In the genomic region with DNA sequence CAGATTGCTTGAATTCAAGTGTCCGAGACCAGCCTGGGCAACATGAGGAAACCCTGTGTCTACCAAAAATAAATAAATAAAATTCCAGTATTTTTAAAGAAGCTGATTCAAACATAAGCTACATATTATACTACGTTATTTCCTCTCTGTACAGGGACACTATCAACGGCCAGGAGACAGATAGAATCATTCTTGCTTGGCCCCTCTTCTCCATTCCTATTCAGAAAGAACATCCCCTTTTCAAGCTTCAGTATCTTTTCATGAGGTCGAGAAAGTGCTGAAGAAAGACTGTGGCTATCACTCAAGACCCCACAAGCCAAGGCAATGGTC, we compare ENCODE assay signal across 1 cellular context.
TF ChIP-seq lines count a peak whose summit lies in the region.

No MANE protein-coding gene starts in this region.

TF ChIP-seq in GM12878, 131 proteins besides CTCF, POLR2A, EP300 and RAD21 (continued from another document):
- TF ChIP-seq, protein P1, sequence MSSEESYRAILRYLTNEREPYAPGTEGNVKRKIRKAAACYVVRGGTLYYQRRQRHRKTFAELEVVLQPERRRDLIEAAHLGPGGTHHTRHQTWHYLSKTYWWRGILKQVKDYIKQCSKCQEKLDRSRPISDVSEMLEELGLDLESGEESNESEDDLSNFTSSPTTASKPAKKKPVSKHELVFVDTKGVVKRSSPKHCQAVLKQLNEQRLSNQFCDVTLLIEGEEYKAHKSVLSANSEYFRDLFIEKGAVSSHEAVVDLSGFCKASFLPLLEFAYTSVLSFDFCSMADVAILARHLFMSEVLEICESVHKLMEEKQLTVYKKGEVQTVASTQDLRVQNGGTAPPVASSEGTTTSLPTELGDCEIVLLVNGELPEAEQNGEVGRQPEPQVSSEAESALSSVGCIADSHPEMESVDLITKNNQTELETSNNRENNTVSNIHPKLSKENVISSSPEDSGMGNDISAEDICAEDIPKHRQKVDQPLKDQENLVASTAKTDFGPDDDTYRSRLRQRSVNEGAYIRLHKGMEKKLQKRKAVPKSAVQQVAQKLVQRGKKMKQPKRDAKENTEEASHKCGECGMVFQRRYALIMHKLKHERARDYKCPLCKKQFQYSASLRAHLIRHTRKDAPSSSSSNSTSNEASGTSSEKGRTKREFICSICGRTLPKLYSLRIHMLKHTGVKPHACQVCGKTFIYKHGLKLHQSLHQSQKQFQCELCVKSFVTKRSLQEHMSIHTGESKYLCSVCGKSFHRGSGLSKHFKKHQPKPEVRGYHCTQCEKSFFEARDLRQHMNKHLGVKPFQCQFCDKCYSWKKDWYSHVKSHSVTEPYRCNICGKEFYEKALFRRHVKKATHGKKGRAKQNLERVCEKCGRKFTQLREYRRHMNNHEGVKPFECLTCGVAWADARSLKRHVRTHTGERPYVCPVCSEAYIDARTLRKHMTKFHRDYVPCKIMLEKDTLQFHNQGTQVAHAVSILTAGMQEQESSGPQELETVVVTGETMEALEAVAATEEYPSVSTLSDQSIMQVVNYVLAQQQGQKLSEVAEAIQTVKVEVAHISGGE (CRISPR knock-in tag; IDR thresholded peaks at IDR 0.05): no peak
- TF ChIP-seq CBX5 (IDR thresholded peaks at IDR 0.05; ENCODE audit: low read depth): no peak
